11 cellular contexts compared by ENCODE assay signal in the genomic region with DNA sequence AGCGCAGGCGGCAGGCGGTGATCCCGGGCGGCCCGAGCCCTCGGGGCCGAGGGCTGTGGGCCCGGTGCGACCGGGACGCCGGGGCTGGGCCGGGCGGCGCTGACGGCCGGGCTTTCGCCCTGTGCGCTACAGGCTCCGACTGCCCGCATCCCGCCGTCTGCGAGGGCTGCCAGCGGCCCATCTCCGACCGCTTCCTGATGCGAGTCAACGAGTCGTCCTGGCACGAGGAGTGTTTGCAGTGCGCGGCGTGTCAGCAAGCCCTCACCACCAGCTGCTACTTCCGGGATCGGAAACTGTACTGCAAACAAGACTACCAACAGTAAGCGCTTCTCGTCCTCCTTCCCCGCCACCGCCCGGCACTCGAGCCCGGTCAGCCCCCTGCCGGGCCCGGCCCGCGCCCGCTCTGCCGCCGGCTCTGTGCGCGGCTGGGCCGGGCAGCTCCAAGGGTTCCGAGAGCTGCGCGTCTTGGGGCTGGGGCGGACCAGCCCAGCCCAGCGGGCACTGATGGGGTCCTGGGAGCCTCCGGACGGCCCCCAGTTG. TPM values are rescaled to one million over a fixed set of nuclear protein-coding genes. Genes with fewer than 3 reads are reported as not detected.
DNase-seq lines count a peak whose midpoint lies in the region; ATAC-seq and TF ChIP-seq lines count a peak whose summit lies in the region.
"Had no signal": no experiment of that assay in that cellular context is flagged by ENCODE, and none has a peak within 500 bp of the region (broad histone marks: within the 10 kb centered on the region; RNA-seq: fewer than 3 reads in every experiment).

No MANE protein-coding gene starts in this region.

- H3K27me3 Mint-ChIP-seq in Caco-2 (ENCODE audit: insufficient read depth, unreplicated experiment) = no peaks in the 10 kb centered on the region

- DNase-seq in Caco-2 (no peak), ascending aorta (ENCODE audit: low spot score in 2 of 2) (no peak), lower lobe of right lung (peak; percentile 60), NCI-H2171 (lab: John Stamatoyannopoulos, UW) (no peak)
- DNase-seq: activated CD4-positive, CD25-positive, alpha-beta regulatory T cell treated with anti-CD3 and anti-CD28 coated beads, Interleukin-2, amount 50 U/mL, for 72 hours; gastrocnemius medialis had no signal

- peaks cover 10% of the 10 kb centered on the region; the same call in 1 of the 2 replicates for H3K4me1 ChIP-seq in Caco-2
- peaks cover 38% of the 10 kb centered on the region for H3K4me1 ChIP-seq in HUES64 (ENCODE audit: insufficient read depth, low read length)
- H3K4me1 ChIP-seq in ascending aorta = peaks cover 9 to 25% of the 10 kb centered on the region in 2 donors
- H3K4me1 ChIP-seq in lower lobe of right lung = peaks cover 41% of the 10 kb centered on the region

- no TSS peak for BruUV-seq in Caco-2 (replicated peaks; lab: Mats Ljungman, UMichigan)

- peak overlapping the region; percentile 75 for H3K4me3 Mint-ChIP-seq in Caco-2 (ENCODE audit: unreplicated experiment)

- H3K36me3 ChIP-seq in Caco-2 (ENCODE audit: control insufficient read depth, insufficient read depth, low read length) = no peaks in the 10 kb centered on the region
- H3K36me3 ChIP-seq in HUES64 (ENCODE audit: insufficient read depth, low read length) = no peaks in the 10 kb centered on the region
- no peaks in the 10 kb centered on the region for H3K36me3 ChIP-seq in ascending aorta
- H3K36me3 ChIP-seq in lower lobe of right lung = no peaks in the 10 kb centered on the region
- H3K36me3 ChIP-seq: gastrocnemius medialis had no signal

- no peak overlapping the region for H3K27ac ChIP-seq in HUES64 (ENCODE audit: low read depth, low read length)
- no peak overlapping the region for H3K27ac ChIP-seq in ascending aorta
- no peak overlapping the region for H3K27ac ChIP-seq in lower lobe of right lung
- H3K27ac ChIP-seq: gastrocnemius medialis had no signal

- H3K27ac Mint-ChIP-seq in Caco-2 (ENCODE audit: unreplicated experiment) = no peak overlapping the region

- POLR2A ChIA-PET in Caco-2 (lab: Charles Lee) = no interaction called here

- no peaks in the 10 kb centered on the region for H3K9me3 Mint-ChIP-seq in Caco-2 (ENCODE audit: unreplicated experiment)

- no peak overlapping the region for H3K9ac ChIP-seq in HUES64 (ENCODE audit: low read depth, low read length)

- intact Hi-C loops in Caco-2 (cut with micrococcal nuclease; ENCODE audit: unreplicated experiment) (no loop called here), ascending aorta (cut with DNase I) (no loop called here), lower lobe of right lung (cut with DNase I) (no loop called here)

- TF ChIP-seq CTCF in Caco-2 (IDR thresholded peaks at IDR 0.05; ENCODE audit: insufficient read depth in 1 of 2, low read depth in 1 of 2, low read length in 1 of 2, severe bottlenecking in 1 of 2, unreplicated experiment in 1 of 2) (no peak), ascending aorta (IDR thresholded peaks at IDR 0.05) (no peak), lower lobe of right lung (IDR thresholded peaks at IDR 0.05) (no peak)

- peaks cover 7% of the 10 kb centered on the region for H3K4me1 Mint-ChIP-seq in Caco-2 (ENCODE audit: low read depth, unreplicated experiment)

- H3K4me3 ChIP-seq in Caco-2 (ENCODE audit: low read depth, low read length) (no peak overlapping the region), HUES64 (ENCODE audit: low read length) (peak overlapping the region; percentile 27; the same call in 1 of the 2 replicates), ascending aorta (peak overlapping the region; percentile 26 to 43), lower lobe of right lung (peak overlapping the region; percentile 7)
- H3K4me3 ChIP-seq: GM12878 had no signal

- H3K27me3 ChIP-seq in Caco-2 (replicated peaks; ENCODE audit: control insufficient read depth, insufficient read depth, low read length) = no peaks in the 10 kb centered on the region
- H3K27me3 ChIP-seq in HUES64 (ENCODE audit: insufficient read depth, low read length) = peaks cover 96% of the 10 kb centered on the region
- peaks cover 23% of the 10 kb centered on the region for H3K27me3 ChIP-seq in ascending aorta
- peaks cover 91% of the 10 kb centered on the region for H3K27me3 ChIP-seq in lower lobe of right lung (ENCODE audit: low read depth)

- ATAC-seq in lower lobe of right lung (no peak), HG02610 (IDR thresholded peaks at IDR 0.05; ENCODE audit: unreplicated experiment) (no peak), HG03342 (IDR thresholded peaks at IDR 0.05; ENCODE audit: unreplicated experiment) (no peak), HG03039 (IDR thresholded peaks at IDR 0.05; ENCODE audit: unreplicated experiment) (no peak)
- ATAC-seq: gastrocnemius medialis, GM12878 had no signal

- no peaks in the 10 kb centered on the region for H3K9me3 ChIP-seq in Caco-2
- no peaks in the 10 kb centered on the region for H3K9me3 ChIP-seq in HUES64 (ENCODE audit: insufficient read depth, low read depth, low read length)
- no peaks in the 10 kb centered on the region for H3K9me3 ChIP-seq in ascending aorta
- H3K9me3 ChIP-seq in lower lobe of right lung = no peaks in the 10 kb centered on the region
- H3K9me3 ChIP-seq: gastrocnemius medialis had no signal

- no peaks in the 10 kb centered on the region for H3K36me3 Mint-ChIP-seq in Caco-2 (ENCODE audit: insufficient read depth, unreplicated experiment)

- CTCF ChIA-PET in Caco-2 (lab: Charles Lee) = no interaction called here

- under 1% methylated on average over 61 of the region's 61 CpGs for WGBS in HUES64

RNA-seq across cellular contexts. Expression of gene LMX1B, which starts 1.6 kb away (rescaled TPM):
- 15.5 and 17.0 TPM in 2 replicates for total RNA-seq in Caco-2 (2022)
- polyA plus RNA-seq in HUES64 (2013, experiment 1 of 2) = 1.1 TPM
- 1.0 TPM for polyA plus RNA-seq in HUES64 (2013, experiment 2 of 2)
- 1.9 TPM for total RNA-seq in ascending aorta
- 0.21 TPM for total RNA-seq in lower lobe of right lung
- total RNA-seq: GM12878 had no signal
- polyA plus RNA-seq: GM12878 had no signal
